Comparison of ENCODE assay signal across 8 cellular contexts in genomic region chr4:181528570-181529184, GRCh38.
A peak's percentile ranks its signal among the peaks of the same experiment; 100 is the strongest.
DNase-seq lines count a peak whose midpoint lies in the region; ATAC-seq, FAIRE-seq and TF ChIP-seq lines count a peak whose summit lies in the region.

No MANE protein-coding gene starts in this region.

- H3K27me3 Mint-ChIP-seq in stimulated activated naive CD8-positive, alpha-beta T cell treated with anti-CD3 and anti-CD28 coated beads, Interleukin-15, amount 100 ng/mL, for 72 hours: no peaks in the 10 kb centered on the region

- TF ChIP-seq CTCF in astrocyte of the spinal cord (IDR thresholded peaks at IDR 0.05; ENCODE audit: low read depth, low read length): peak; percentile 91

- peak; percentile 79 for ATAC-seq in GM18505 (IDR thresholded peaks at IDR 0.05; ENCODE audit: unreplicated experiment)
- ATAC-seq in HG03159 (IDR thresholded peaks at IDR 0.05; ENCODE audit: unreplicated experiment): peak; percentile 75
- ATAC-seq in stimulated activated naive CD8-positive, alpha-beta T cell treated with anti-CD3 and anti-CD28 coated beads, Interleukin-15, amount 100 ng/mL, for 72 hours: no peak

- no peak for FAIRE-seq in GM19239 (lab: Jason Lieb, UNC)

- no peak overlapping the region for H3K4me3 ChIP-seq in astrocyte of the spinal cord (ENCODE audit: low read depth, low read length)

- no peak overlapping the region for H3K4me3 Mint-ChIP-seq in stimulated activated naive CD8-positive, alpha-beta T cell treated with anti-CD3 and anti-CD28 coated beads, Interleukin-15, amount 100 ng/mL, for 72 hours

- no peak overlapping the region for H3K27ac Mint-ChIP-seq in stimulated activated naive CD8-positive, alpha-beta T cell treated with anti-CD3 and anti-CD28 coated beads, Interleukin-15, amount 100 ng/mL, for 72 hours

- DNase-seq in COLO829 (ENCODE audit: low spot score): peak; percentile 50
- DNase-seq in NCI-H510A (lab: John Stamatoyannopoulos, UW): peak; percentile 37
- DNase-seq in astrocyte of the spinal cord (ENCODE audit: low read depth, low spot score): peak; percentile 75
- DNase-seq in iPS-NIHi11 (ENCODE audit: low spot score): peak; percentile 71
- DNase-seq in stimulated activated naive CD8-positive, alpha-beta T cell treated with anti-CD3 and anti-CD28 coated beads, Interleukin-15, amount 100 ng/mL, for 72 hours: peak; percentile 4 to 14
- no peak for DNase-seq in GM19239 (ENCODE audit: insufficient read length, low spot score)

- no peaks in the 10 kb centered on the region for H3K9me3 Mint-ChIP-seq in stimulated activated naive CD8-positive, alpha-beta T cell treated with anti-CD3 and anti-CD28 coated beads, Interleukin-15, amount 100 ng/mL, for 72 hours

- in situ Hi-C loops in astrocyte of the spinal cord (cut with HindIII; ENCODE audit: low sequenced_read_pairs): no loop called here

- H3K4me1 Mint-ChIP-seq in stimulated activated naive CD8-positive, alpha-beta T cell treated with anti-CD3 and anti-CD28 coated beads, Interleukin-15, amount 100 ng/mL, for 72 hours: no peaks in the 10 kb centered on the region

- no peak for TF ChIP-seq POLR2A in GM18505 (IDR thresholded peaks at IDR 0.05; ENCODE audit: borderline replicate concordance, extremely low read depth, insufficient read depth, insufficient read length)
